8 cellular contexts compared by ENCODE assay signal in the genomic region with DNA sequence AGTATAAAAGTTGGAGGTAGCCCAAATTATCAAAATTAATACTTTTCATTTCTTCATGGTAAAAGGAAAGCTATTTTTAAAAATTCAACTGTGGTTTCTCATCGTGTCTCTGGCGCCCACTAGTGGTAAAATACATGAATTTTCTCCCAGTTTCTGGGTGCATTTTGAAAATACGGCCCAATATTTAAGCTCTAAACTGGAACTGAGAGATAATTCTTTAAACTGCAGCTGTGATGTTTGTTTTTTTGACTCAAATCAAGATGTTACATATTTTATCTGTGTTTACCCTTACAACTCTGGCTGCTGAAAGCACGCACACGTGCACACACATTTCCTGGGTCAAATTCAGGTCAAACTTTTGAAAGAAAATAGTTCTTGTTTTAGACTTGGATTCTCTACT.
A peak's percentile ranks its signal among the peaks of the same experiment; 100 is the strongest.
DNase-seq lines count a peak whose midpoint lies in the region; ATAC-seq, FAIRE-seq and TF ChIP-seq lines count a peak whose summit lies in the region.

No MANE protein-coding gene starts in this region.

- peaks cover 0 to 6% (median 0%) of the 10 kb centered on the region in 8 donors for H3K9me3 ChIP-seq in spleen

- no peaks in the 10 kb centered on the region for H3K27me3 Mint-ChIP-seq in stimulated activated memory B cell treated with anti-CD40 and anti-IgM and Interleukin-4, amounts not matched to agents 10 μg/mL and 1 μg/mL and 100 μg/mL, for 72 hours

- no peak overlapping the region for H3K4me3 Mint-ChIP-seq in stimulated activated memory B cell treated with anti-CD40 and anti-IgM and Interleukin-4, amounts not matched to agents 10 μg/mL and 1 μg/mL and 100 μg/mL, for 72 hours

- peak; percentile 85 for FAIRE-seq in A204.1 (lab: Jason Lieb, UNC)

- no peaks in the 10 kb centered on the region for H3K36me3 ChIP-seq in spleen

- no peak overlapping the region for H3K4me3 ChIP-seq in spleen

- H3K4me1 ChIP-seq in spleen, result peaks cover 0 to 16% (median 0%) of the 10 kb centered on the region in 6 donors

- H3K27me3 ChIP-seq in spleen (replicated peaks in 1 of 7), result no peaks in the 10 kb centered on the region

- H3K27ac Mint-ChIP-seq in stimulated activated memory B cell treated with anti-CD40 and anti-IgM and Interleukin-4, amounts not matched to agents 10 μg/mL and 1 μg/mL and 100 μg/mL, for 72 hours, result no peak overlapping the region

- intact Hi-C loops in spleen (cut with DNase I; ENCODE audit: low total_unique reads), result loop anchor here (5.0 kb wide), 1 partner anchor 145 kb away; no protein-coding TSS in a partner anchor

- no peak for TF ChIP-seq POLR2A in spleen (IDR thresholded peaks at IDR 0.05)

- ATAC-seq in GM21367 (IDR thresholded peaks at IDR 0.05; ENCODE audit: unreplicated experiment), result no peak
- ATAC-seq in stimulated activated memory B cell treated with anti-CD40 and anti-IgM and Interleukin-4, amounts not matched to agents 10 μg/mL and 1 μg/mL and 100 μg/mL, for 72 hours, result no peak
- ATAC-seq in GM21447 (IDR thresholded peaks at IDR 0.05; ENCODE audit: unreplicated experiment), result no peak

- no peaks in the 10 kb centered on the region for H3K4me1 Mint-ChIP-seq in stimulated activated memory B cell treated with anti-CD40 and anti-IgM and Interleukin-4, amounts not matched to agents 10 μg/mL and 1 μg/mL and 100 μg/mL, for 72 hours

- 6 to 21% (median 14%) methylated on average over 5 of the region's 5 CpGs for WGBS in spleen, 5 donors

- H3K36me3 Mint-ChIP-seq in stimulated activated memory B cell treated with anti-CD40 and anti-IgM and Interleukin-4, amounts not matched to agents 10 μg/mL and 1 μg/mL and 100 μg/mL, for 72 hours, result peaks cover 10% of the 10 kb centered on the region

- DNase-seq in EH (ENCODE audit: low read depth) (peak; percentile 34), OCI-M1 (lab: John Stamatoyannopoulos, UW) (peak; percentile 61), fibroblast of peridontal ligament (ENCODE audit: extremely low read depth) (peak; percentile 59), spleen (no peak)

- peaks cover 9% of the 10 kb centered on the region for H3K9me3 Mint-ChIP-seq in stimulated activated memory B cell treated with anti-CD40 and anti-IgM and Interleukin-4, amounts not matched to agents 10 μg/mL and 1 μg/mL and 100 μg/mL, for 72 hours

- H3K27ac ChIP-seq in spleen, result peak overlapping the region in 1 of 8 donors; percentile 23

- peak; percentile 31 to 79 (median 70) for TF ChIP-seq CTCF in spleen (IDR thresholded peaks at IDR 0.05 in 8 of 11, conservative IDR thresholded peaks at IDR 0.05 in 3 of 11)
